Comparison of ENCODE assay signal across 9 cellular contexts in genomic region chr1:236394016-236394481, GRCh38. TPM values are rescaled to one million over a fixed set of nuclear protein-coding genes. Genes with fewer than 3 reads are reported as not detected.
DNase-seq lines count a peak whose midpoint lies in the region; ATAC-seq and TF ChIP-seq lines count a peak whose summit lies in the region.
"Had no signal": no experiment of that assay in that cellular context is flagged by ENCODE, and none has a peak within 500 bp of the region (broad histone marks: within the 10 kb centered on the region; RNA-seq: fewer than 3 reads in every experiment).

TSS of gene EDARADD (plus strand) at chr1:236394286. CDS start at chr1:236394445, 159 bp downstream.

- H4K20me1 ChIP-seq in neural progenitor cell (ENCODE audit: low read depth) = no peaks in the 10 kb centered on the region

- CTCF ChIA-PET in CD8-positive, alpha-beta T cell (lab: Charles Lee) = no interaction called here

- peak within 1 kb of the TSS; percentile 88 for H3K4me3 Mint-ChIP-seq in CD8-positive, alpha-beta T cell
- H3K4me3 Mint-ChIP-seq in dendritic cell treated with granulocyte-macrophage colony-stimulating factor and Interleukin-4, amounts not matched to agents 40 ng/mL and 50 ng/mL, for 4 days = peak within 1 kb of the TSS; percentile 78
- peak within 1 kb of the TSS; percentile 90 for H3K4me3 Mint-ChIP-seq in neural progenitor cell

- no peaks in the 10 kb centered on the region for H3K36me3 ChIP-seq in CD8-positive, alpha-beta T cell (ENCODE audit: insufficient read depth, low read length)
- H3K36me3 ChIP-seq in neural progenitor cell = no peaks in the 10 kb centered on the region

- no peak for ATAC-seq in CD8-positive, alpha-beta T cell
- ATAC-seq in HG03342 (IDR thresholded peaks at IDR 0.05; ENCODE audit: unreplicated experiment) = no peak
- no peak for ATAC-seq in GM21576 (IDR thresholded peaks at IDR 0.05; ENCODE audit: unreplicated experiment)
- no peak for ATAC-seq in GM19324 (IDR thresholded peaks at IDR 0.05; ENCODE audit: low FRiP score, unreplicated experiment)

- intact Hi-C loops in CD8-positive, alpha-beta T cell (cut with DNase I, micrococcal nuclease) = no loop called here
- intact Hi-C loops in dendritic cell treated with granulocyte-macrophage colony-stimulating factor and Interleukin-4, amounts not matched to agents 40 ng/mL and 50 ng/mL, for 4 days (cut with micrococcal nuclease) = no loop called here

- TF ChIP-seq POLR2A in NB4 (IDR thresholded peaks at IDR 0.05; ENCODE audit: extremely low read depth, insufficient read length) = no peak

- H3K9me3 ChIP-seq in CD8-positive, alpha-beta T cell (ENCODE audit: low read length) = no peaks in the 10 kb centered on the region
- H3K9me3 ChIP-seq in neural progenitor cell (ENCODE audit: low read depth) = no peaks in the 10 kb centered on the region

- POLR2A ChIA-PET in CD8-positive, alpha-beta T cell (lab: Charles Lee) = interaction anchor here (1.4 kb wide), 1 partner anchor 22 kb away, joined by 5 read pairs; no protein-coding TSS in a partner anchor

- TF ChIP-seq CTCF in CD8-positive, alpha-beta T cell (IDR thresholded peaks at IDR 0.05) = no peak
- TF ChIP-seq CTCF in NB4 (IDR thresholded peaks at IDR 0.05; ENCODE audit: low read depth, low read length) (no peak), neural progenitor cell (IDR thresholded peaks at IDR 0.05) (no peak)

- no peak within 1 kb of the TSS for H3K9ac ChIP-seq in neural progenitor cell

- H3K27me3 ChIP-seq in CD8-positive, alpha-beta T cell (ENCODE audit: insufficient read depth, low read length) = no peaks in the 10 kb centered on the region
- peaks cover 50% of the 10 kb centered on the region for H3K27me3 ChIP-seq in neural progenitor cell

- H3K79me2 ChIP-seq in neural progenitor cell (ENCODE audit: low read depth) = no peaks in the 10 kb centered on the region

- peak within 1 kb of the TSS; percentile 87 for H3K4me2 ChIP-seq in neural progenitor cell

- DNase-seq in CD8-positive, alpha-beta T cell = no peak
- DNase-seq in NB4 (ENCODE audit: low read depth) (peak; percentile 52), neural progenitor cell (ENCODE audit: low spot score) (no peak), NCI-H2029 (lab: John Stamatoyannopoulos, UW) (no peak)

- peaks cover 3% of the 10 kb centered on the region for H3K36me3 Mint-ChIP-seq in CD8-positive, alpha-beta T cell
- H3K36me3 Mint-ChIP-seq in dendritic cell treated with granulocyte-macrophage colony-stimulating factor and Interleukin-4, amounts not matched to agents 40 ng/mL and 50 ng/mL, for 4 days (ENCODE audit: low read depth) = no peaks in the 10 kb centered on the region
- H3K36me3 Mint-ChIP-seq in neural progenitor cell = no peaks in the 10 kb centered on the region

- H3K4me3 ChIP-seq in CD8-positive, alpha-beta T cell (ENCODE audit: low read depth, low read length) = peak within 1 kb of the TSS; percentile 65
- peak within 1 kb of the TSS; percentile 40 for H3K4me3 ChIP-seq in NB4 (ENCODE audit: low read depth, low read length)
- peak within 1 kb of the TSS; percentile 78 for H3K4me3 ChIP-seq in neural progenitor cell

- H2AFZ ChIP-seq in neural progenitor cell (replicated peaks) = peak within 1 kb of the TSS; percentile 98

- H3K4me1 Mint-ChIP-seq in CD8-positive, alpha-beta T cell (ENCODE audit: low read depth) = peaks cover 16% of the 10 kb centered on the region
- H3K4me1 Mint-ChIP-seq in dendritic cell treated with granulocyte-macrophage colony-stimulating factor and Interleukin-4, amounts not matched to agents 40 ng/mL and 50 ng/mL, for 4 days (ENCODE audit: low read depth) = peaks cover 23% of the 10 kb centered on the region
- peaks cover 19% of the 10 kb centered on the region for H3K4me1 Mint-ChIP-seq in neural progenitor cell

- H3K4me1 ChIP-seq in CD8-positive, alpha-beta T cell (ENCODE audit: insufficient read depth, low read length) = peaks cover 5% of the 10 kb centered on the region
- H3K4me1 ChIP-seq in neural progenitor cell = peaks cover 5% of the 10 kb centered on the region

- H3K27ac Mint-ChIP-seq in CD8-positive, alpha-beta T cell = peak within 1 kb of the TSS; percentile 24
- H3K27ac Mint-ChIP-seq in dendritic cell treated with granulocyte-macrophage colony-stimulating factor and Interleukin-4, amounts not matched to agents 40 ng/mL and 50 ng/mL, for 4 days = no peak within 1 kb of the TSS
- H3K27ac Mint-ChIP-seq in neural progenitor cell = no peak within 1 kb of the TSS

- H3F3A ChIP-seq in neural progenitor cell (ENCODE audit: low read depth) = no peaks in the 10 kb centered on the region

- no peaks in the 10 kb centered on the region for H3K9me3 Mint-ChIP-seq in CD8-positive, alpha-beta T cell
- no peaks in the 10 kb centered on the region for H3K9me3 Mint-ChIP-seq in dendritic cell treated with granulocyte-macrophage colony-stimulating factor and Interleukin-4, amounts not matched to agents 40 ng/mL and 50 ng/mL, for 4 days
- no peaks in the 10 kb centered on the region for H3K9me3 Mint-ChIP-seq in neural progenitor cell

- H3K27me3 Mint-ChIP-seq in CD8-positive, alpha-beta T cell (ENCODE audit: low read depth) = peaks cover 49% of the 10 kb centered on the region
- peaks cover 28% of the 10 kb centered on the region for H3K27me3 Mint-ChIP-seq in dendritic cell treated with granulocyte-macrophage colony-stimulating factor and Interleukin-4, amounts not matched to agents 40 ng/mL and 50 ng/mL, for 4 days
- H3K27me3 Mint-ChIP-seq in neural progenitor cell (ENCODE audit: insufficient read depth, low read depth) = peaks cover 17% of the 10 kb centered on the region

- H3K27ac ChIP-seq in CD8-positive, alpha-beta T cell (ENCODE audit: low read depth, low read length) = peak within 1 kb of the TSS; percentile 41
- no peak within 1 kb of the TSS for H3K27ac ChIP-seq in neural progenitor cell

RNA-seq across cellular contexts. Expression of gene EDARADD, which starts in this region (rescaled TPM):
- total RNA-seq in CD8-positive, alpha-beta T cell = 1 to 10 TPM; 1.2 to 1.5 TPM
- total RNA-seq in neural progenitor cell (ENCODE audit: low replicate concordance) = 1.4 and 1.7 TPM in 2 replicates
- total RNA-seq: lung microvascular endothelial cell had no signal
